In the genomic region with DNA sequence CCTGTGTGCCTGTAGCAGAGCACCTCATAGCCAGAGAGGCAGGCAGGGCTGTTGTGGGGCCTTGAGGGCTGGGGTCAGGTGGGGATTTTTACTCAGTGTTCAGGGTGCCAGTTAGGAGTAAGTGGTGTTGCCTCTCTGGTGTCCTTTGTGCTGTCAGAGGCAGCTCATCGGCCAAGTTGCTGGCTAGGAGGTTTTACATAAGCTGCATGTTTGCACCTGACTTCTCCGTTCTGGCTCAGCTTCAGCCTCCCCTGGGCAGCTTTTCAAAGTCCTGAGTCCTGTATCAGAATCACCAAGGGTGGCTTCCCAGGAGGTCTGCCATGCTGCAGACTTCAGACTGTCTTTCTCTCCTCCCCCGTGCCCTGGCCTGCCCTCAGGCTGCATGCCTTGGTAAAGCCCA, we compare ENCODE assay signal across 17 cellular contexts.
"Had no signal": no experiment of that assay in that cellular context is flagged by ENCODE, and none has a peak within 500 bp of the region (broad histone marks: within the 10 kb centered on the region; RNA-seq: fewer than 3 reads in every experiment).

No MANE protein-coding gene starts in this region.

- H3K27me3 ChIP-seq: adrenal gland, gastroesophageal sphincter, tibial nerve, uterus had no signal

- H3K27me3 Mint-ChIP-seq: dendritic cell treated with granulocyte-macrophage colony-stimulating factor and Interleukin-4, amounts not matched to agents 40 ng/mL and 50 ng/mL, for 4 days had no signal

- DNase-seq: activated CD4-positive, alpha-beta T cell treated with anti-CD3 and anti-CD28 coated beads, Interleukin-2, amount 50 U/mL, for 1 hour; activated CD4-positive, CD25-positive, alpha-beta regulatory T cell treated with anti-CD3 and anti-CD28 coated beads, Interleukin-2, amount 50 U/mL, for 72 hours; activated gamma-delta T cell treated with Interleukin-2 at 50 U/mL for 16 hours; activated T-cell treated with anti-CD3 and anti-CD28 coated beads, Interleukin-2, amount 50 U/mL, for 72 hours; effector CD8-positive, alpha-beta T cell; stimulated activated naive CD4-positive, alpha-beta T cell; substantia nigra; uterus had no signal

- H3K27ac Mint-ChIP-seq: activated naive CD4-positive, alpha-beta T cell treated with anti-CD3 and anti-CD28 coated beads, Interleukin-2, amount 50 U/mL, for 72 hours; activated T-cell treated with anti-CD3 and anti-CD28 coated beads, Interleukin-2, amount 50 U/mL, for 72 hours; dendritic cell treated with granulocyte-macrophage colony-stimulating factor and Interleukin-4, amounts not matched to agents 40 ng/mL and 50 ng/mL, for 4 days; T-helper 1 cell treated with Interleukin-12 subunit alpha and Interleukin-12 subunit beta and Interleukin-4 antibody, amounts not matched to agents 30 μg/mL and 1 μg/mL, for 36 hours had no signal

- H3K4me1 ChIP-seq: adrenal gland, tibial nerve, uterus had no signal

- H3K4me3 Mint-ChIP-seq: activated T-cell treated with anti-CD3 and anti-CD28 coated beads, Interleukin-2, amount 50 U/mL, for 72 hours; dendritic cell treated with granulocyte-macrophage colony-stimulating factor and Interleukin-4, amounts not matched to agents 40 ng/mL and 50 ng/mL, for 4 days; neural crest cell; T-helper 1 cell treated with Interleukin-12 subunit alpha and Interleukin-12 subunit beta and Interleukin-4 antibody, amounts not matched to agents 30 μg/mL and 1 μg/mL, for 36 hours had no signal

- H3K36me3 ChIP-seq: uterus had no signal

- H3K36me3 Mint-ChIP-seq: activated naive CD4-positive, alpha-beta T cell treated with anti-CD3 and anti-CD28 coated beads, Interleukin-2, amount 50 U/mL, for 72 hours had no signal

- H3K27ac ChIP-seq: adrenal gland, gastroesophageal sphincter, tibial nerve, uterus, VCaP had no signal

- H3K9me3 Mint-ChIP-seq: activated naive CD4-positive, alpha-beta T cell treated with anti-CD3 and anti-CD28 coated beads, Interleukin-2, amount 50 U/mL, for 72 hours; activated T-cell treated with anti-CD3 and anti-CD28 coated beads, Interleukin-2, amount 50 U/mL, for 72 hours; dendritic cell treated with granulocyte-macrophage colony-stimulating factor and Interleukin-4, amounts not matched to agents 40 ng/mL and 50 ng/mL, for 4 days; neural crest cell; T-helper 1 cell treated with Interleukin-12 subunit alpha and Interleukin-12 subunit beta and Interleukin-4 antibody, amounts not matched to agents 30 μg/mL and 1 μg/mL, for 36 hours had no signal

- H3K9me3 ChIP-seq: adrenal gland, gastroesophageal sphincter, tibial nerve, uterus had no signal

- ATAC-seq: activated naive CD4-positive, alpha-beta T cell treated with anti-CD3 and anti-CD28 coated beads, Interleukin-2, amount 50 U/mL, for 72 hours; activated T-cell treated with anti-CD3 and anti-CD28 coated beads, Interleukin-2, amount 50 U/mL, for 72 hours; esophagus mucosa; gastroesophageal sphincter had no signal

- H3K4me3 ChIP-seq: adrenal gland, gastroesophageal sphincter, tibial nerve, uterus had no signal
